8 cellular contexts compared by ENCODE assay signal in the genomic region with DNA sequence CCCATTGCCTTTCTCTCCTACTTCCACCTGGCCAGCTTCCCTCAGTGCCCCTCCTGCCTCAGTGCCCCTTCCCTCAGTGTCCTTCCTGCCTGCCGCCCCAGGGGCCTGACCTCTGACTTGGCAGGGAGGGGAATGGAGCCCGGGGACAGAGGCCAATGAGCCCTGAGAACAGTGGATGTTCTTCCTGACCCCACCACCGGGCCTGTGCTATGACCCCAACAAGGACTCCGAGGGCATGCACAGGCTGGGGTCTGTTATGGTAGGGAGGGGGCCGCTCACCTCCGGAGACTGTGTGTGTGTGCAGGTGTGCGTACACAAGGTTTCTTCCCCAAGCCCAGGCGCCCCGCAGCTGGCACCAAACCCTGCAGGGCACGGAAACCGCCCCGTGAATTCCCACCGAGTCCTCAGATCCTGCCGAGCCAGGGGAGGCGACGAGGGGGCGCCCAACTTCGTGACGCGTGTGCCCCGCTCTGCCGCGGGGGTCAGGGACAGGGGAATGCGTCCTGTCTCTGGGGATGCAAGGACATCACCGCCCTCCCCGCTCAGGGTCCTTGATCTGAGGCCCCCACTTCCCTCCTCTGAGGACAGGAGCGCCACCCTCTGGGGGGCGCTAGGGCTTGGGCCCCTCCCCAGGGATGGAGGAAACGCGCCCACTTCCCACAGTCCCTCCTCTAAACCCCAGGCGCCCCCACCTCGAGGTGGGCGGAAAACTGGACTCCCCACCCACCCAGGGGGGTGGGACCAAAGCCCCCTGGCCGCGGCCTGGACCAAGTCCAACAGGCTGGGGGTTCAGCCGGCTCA. TPM values are rescaled to one million over a fixed set of nuclear protein-coding genes. Genes with fewer than 3 reads are reported as not detected.
A peak's percentile ranks its signal among the peaks of the same experiment; 100 is the strongest.
DNase-seq lines count a peak whose midpoint lies in the region; ATAC-seq and TF ChIP-seq lines count a peak whose summit lies in the region.

No MANE protein-coding gene starts in this region.

- H3K27ac Mint-ChIP-seq in natural killer cell (no peak overlapping the region), chondrocyte (ENCODE audit: unreplicated experiment) (no peak overlapping the region)
- H3K27ac Mint-ChIP-seq in natural killer cell treated with Interleukin-12 subunit alpha and Interleukin-12 subunit beta and Interleukin-15 and Interleukin-18, amount 100 ng/mL, for 72 hours, result no peak overlapping the region

- H3K36me3 Mint-ChIP-seq in natural killer cell (no peaks in the 10 kb centered on the region), chondrocyte (ENCODE audit: low read depth) (no peaks in the 10 kb centered on the region)
- no peaks in the 10 kb centered on the region for H3K36me3 Mint-ChIP-seq in natural killer cell treated with Interleukin-12 subunit alpha and Interleukin-12 subunit beta and Interleukin-15 and Interleukin-18, amount 100 ng/mL, for 72 hours

- no peaks in the 10 kb centered on the region for H3K9me3 Mint-ChIP-seq in natural killer cell
- no peaks in the 10 kb centered on the region for H3K9me3 Mint-ChIP-seq in natural killer cell treated with Interleukin-12 subunit alpha and Interleukin-12 subunit beta and Interleukin-15 and Interleukin-18, amount 100 ng/mL, for 72 hours
- no peaks in the 10 kb centered on the region for H3K9me3 Mint-ChIP-seq in chondrocyte (ENCODE audit: low read depth)

- TF ChIP-seq CTCF in natural killer cell (IDR thresholded peaks at IDR 0.05) (no peak), chondrocyte (IDR thresholded peaks at IDR 0.05) (peak; percentile 38)

- peaks cover 0 to 5% of the 10 kb centered on the region in 2 donors for H3K4me1 Mint-ChIP-seq in natural killer cell
- H3K4me1 Mint-ChIP-seq in natural killer cell treated with Interleukin-12 subunit alpha and Interleukin-12 subunit beta and Interleukin-15 and Interleukin-18, amount 100 ng/mL, for 72 hours (ENCODE audit: low read depth in 2 of 2), result no peaks in the 10 kb centered on the region
- peaks cover 32% of the 10 kb centered on the region for H3K4me1 Mint-ChIP-seq in chondrocyte (ENCODE audit: low read depth)

- no peak for DNase-seq in natural killer cell
- no peak for DNase-seq in natural killer cell treated with Interleukin-12 subunit alpha and Interleukin-12 subunit beta and Interleukin-15 and Interleukin-18, amount 100 ng/mL, for 72 hours (ENCODE audit: low spot score)
- peak; percentile 63 for DNase-seq in chondrocyte (ENCODE audit: low spot score)
- DNase-seq in mesenteric fat pad (ENCODE audit: low spot score), result peak; percentile 68
- DNase-seq in activated CD4-positive, alpha-beta T cell treated with anti-CD3 and anti-CD28 coated beads for 48 hours, result no peak
- DNase-seq in NCI-H1436 (lab: John Stamatoyannopoulos, UW), result no peak
- no peak for DNase-seq in stimulated activated CD8-positive, alpha-beta memory T cell treated with anti-CD3 and anti-CD28 coated beads, Interleukin-4, amount 100 ng/mL, for 48 hours
- DNase-seq in stimulated activated naive CD4-positive, alpha-beta T cell treated with Interleukin-2 at 50 U/mL for 16 hours (lab: John Stamatoyannopoulos, UW), result no peak

- intact Hi-C loops in natural killer cell (cut with micrococcal nuclease), result no loop called here

- H3K27me3 Mint-ChIP-seq in natural killer cell (ENCODE audit: low read depth in 2 of 2), result peaks cover 15 to 25% of the 10 kb centered on the region in 2 donors
- H3K27me3 Mint-ChIP-seq in natural killer cell treated with Interleukin-12 subunit alpha and Interleukin-12 subunit beta and Interleukin-15 and Interleukin-18, amount 100 ng/mL, for 72 hours, result peaks cover 7 to 9% of the 10 kb centered on the region in 2 donors
- peaks cover 6% of the 10 kb centered on the region for H3K27me3 Mint-ChIP-seq in chondrocyte (ENCODE audit: low read depth)

- peak overlapping the region; percentile 25 for H3K4me3 Mint-ChIP-seq in natural killer cell
- H3K4me3 Mint-ChIP-seq in natural killer cell treated with Interleukin-12 subunit alpha and Interleukin-12 subunit beta and Interleukin-15 and Interleukin-18, amount 100 ng/mL, for 72 hours, result no peak overlapping the region
- no peak overlapping the region for H3K4me3 Mint-ChIP-seq in chondrocyte (ENCODE audit: unreplicated experiment)

- no peak for ATAC-seq in natural killer cell
- no peak for ATAC-seq in natural killer cell treated with Interleukin-12 subunit alpha and Interleukin-12 subunit beta and Interleukin-15 and Interleukin-18, amount 100 ng/mL, for 72 hours

RNA-seq across cellular contexts. Expression of a gene that starts 0.7 kb away (rescaled TPM):
- total RNA-seq in natural killer cell (1 to 10 TPM in 1 of 3 donors, under 1 TPM in 1, not detected in 1; 0.47 to 1.1 TPM), chondrocyte (1.1 to 2.2 TPM (median 1.8 TPM) in 3 replicates), mesenteric fat pad (0.26 TPM)
- under 1 TPM in 1 of 2 donors, not detected in 1; 0.19 TPM for total RNA-seq in natural killer cell treated with Interleukin-12 subunit alpha and Interleukin-12 subunit beta and Interleukin-15 and Interleukin-18, amount 100 ng/mL, for 72 hours

Comparison
In these comparisons a context has a peak if more than half of its experiments do, and no peak if none do; other contexts are left out.
1. DNase-seq: peak in chondrocyte (single experiment) and mesenteric fat pad (single experiment); none in natural killer cell (single experiment), natural killer cell treated with Interleukin-12 subunit alpha and Interleukin-12 subunit beta and Interleukin-15 and Interleukin-18, amount 100 ng/mL, for 72 hours (single experiment), activated CD4-positive, alpha-beta T cell treated with anti-CD3 and anti-CD28 coated beads for 48 hours (single experiment), NCI-H1436 (single experiment), stimulated activated CD8-positive, alpha-beta memory T cell treated with anti-CD3 and anti-CD28 coated beads, Interleukin-4, amount 100 ng/mL, for 48 hours (single experiment) and stimulated activated naive CD4-positive, alpha-beta T cell treated with Interleukin-2 at 50 U/mL for 16 hours (single experiment).